ENCODE assay signal across 9 cellular contexts in genomic region chr12:120263725-120264040, GRCh38. TPM values are rescaled to one million over a fixed set of nuclear protein-coding genes. Genes with fewer than 3 reads are reported as not detected.
DNase-seq lines count a peak whose midpoint lies in the region; ATAC-seq, FAIRE-seq and TF ChIP-seq lines count a peak whose summit lies in the region.
"Had no signal": no experiment of that assay in that cellular context is flagged by ENCODE, and none has a peak within 500 bp of the region (broad histone marks: within the 10 kb centered on the region; RNA-seq: fewer than 3 reads in every experiment).

No MANE protein-coding gene starts in this region.

- no peaks in the 10 kb centered on the region for H3K27me3 ChIP-seq in CD4-positive, alpha-beta T cell (ENCODE audit: control insufficient read depth, insufficient read depth, low read length)

- no peak for ATAC-seq in CD4-positive, alpha-beta T cell (ENCODE audit: poor library complexity)

- H3K9me3 Mint-ChIP-seq in CD4-positive, alpha-beta T cell: no peaks in the 10 kb centered on the region
- no peaks in the 10 kb centered on the region for H3K9me3 Mint-ChIP-seq in activated CD4-positive, alpha-beta memory T cell treated with anti-CD3 and anti-CD28 coated beads, Interleukin-2, amount 10 ng/mL, durations not matched to agents 7 days and 5 days
- no peaks in the 10 kb centered on the region for H3K9me3 Mint-ChIP-seq in progenitor cell of endocrine pancreas (ENCODE audit: low read depth)

- peak overlapping the region; percentile 93 for H3K4me3 Mint-ChIP-seq in CD4-positive, alpha-beta T cell
- H3K4me3 Mint-ChIP-seq in activated CD4-positive, alpha-beta memory T cell treated with anti-CD3 and anti-CD28 coated beads, Interleukin-2, amount 10 ng/mL, durations not matched to agents 7 days and 5 days: peak overlapping the region; percentile 90
- H3K4me3 Mint-ChIP-seq in progenitor cell of endocrine pancreas (ENCODE audit: low read depth): peak overlapping the region; percentile 79

- H3K4me1 Mint-ChIP-seq in CD4-positive, alpha-beta T cell (ENCODE audit: low read depth): peaks cover 66% of the 10 kb centered on the region
- H3K4me1 Mint-ChIP-seq in activated CD4-positive, alpha-beta memory T cell treated with anti-CD3 and anti-CD28 coated beads, Interleukin-2, amount 10 ng/mL, durations not matched to agents 7 days and 5 days: peaks cover 59% of the 10 kb centered on the region
- H3K4me1 Mint-ChIP-seq in progenitor cell of endocrine pancreas (ENCODE audit: low read depth): peaks cover 24% of the 10 kb centered on the region

- H3K9me3 ChIP-seq in CD4-positive, alpha-beta T cell (ENCODE audit: control insufficient read depth, low read length): no peaks in the 10 kb centered on the region

- intact Hi-C loops in CD4-positive, alpha-beta T cell (cut with DNase I, micrococcal nuclease): loop anchor here (1.0 to 10.0 kb wide), 3 partner anchors 11 to 149 kb away; partner anchors contain the start of gene RAB35 (in 1 of the 2)

- POLR2A ChIA-PET in CD4-positive, alpha-beta T cell (lab: Charles Lee): interaction anchor here (0.8 to 14.3 kb wide), 7 partner anchors 12 to 1530 kb away, joined by 3 to 220 read pairs (median 80); partner anchors contain the start of genes RNU4-1, RNU4-2 and RPLP0
- POLR2A ChIA-PET in activated CD4-positive, alpha-beta memory T cell treated with anti-CD3 and anti-CD28 coated beads, Interleukin-2, amount 10 ng/mL, durations not matched to agents 7 days and 5 days (lab: Charles Lee): interaction anchor here (1.5 to 13.0 kb wide), 6 partner anchors 14 to 147 kb away, joined by 5 to 338 read pairs (median 193); partner anchors contain the start of genes RAB35, RNU4-1, RNU4-2 and RPLP0

- H3K27ac Mint-ChIP-seq in CD4-positive, alpha-beta T cell: peak overlapping the region; percentile 95
- H3K27ac Mint-ChIP-seq in activated CD4-positive, alpha-beta memory T cell treated with anti-CD3 and anti-CD28 coated beads, Interleukin-2, amount 10 ng/mL, durations not matched to agents 7 days and 5 days: peak overlapping the region; percentile 81
- H3K27ac Mint-ChIP-seq in progenitor cell of endocrine pancreas: peak overlapping the region; percentile 20

- CTCF ChIA-PET in CD4-positive, alpha-beta T cell (lab: Charles Lee): interaction anchor here (0.9 to 10.6 kb wide), 6 partner anchors 9 to 63 kb away, joined by 3 to 234 read pairs (median 4); partner anchors contain the start of gene RPLP0
- CTCF ChIA-PET in activated CD4-positive, alpha-beta memory T cell treated with anti-CD3 and anti-CD28 coated beads, Interleukin-2, amount 10 ng/mL, durations not matched to agents 7 days and 5 days (lab: Charles Lee): interaction anchor here (2.4 to 15.9 kb wide), 5 partner anchors 10 to 63 kb away, joined by 13 to 561 read pairs (median 63); partner anchors contain the start of gene RPLP0

- DNase-seq in CD4-positive, alpha-beta T cell: no peak
- no peak for DNase-seq in activated CD4-positive, alpha-beta memory T cell treated with anti-CD3 and anti-CD28 coated beads, Interleukin-2, amount 10 ng/mL, durations not matched to agents 7 days and 5 days
- DNase-seq in fibroblast of peridontal ligament (ENCODE audit: extremely low read depth): peak; percentile 26
- no peak for DNase-seq in progenitor cell of endocrine pancreas (ENCODE audit: low spot score, unreplicated experiment)
- DNase-seq in EL: no peak
- DNase-seq in frontal cortex (ENCODE audit: low spot score in 2 of 2): no peak
- no peak for DNase-seq in NOMO-1 treated with DMSO at 0.1 percent for 48 hours (lab: John Stamatoyannopoulos, UW; ENCODE audit: unreplicated experiment)
- no peak for DNase-seq in stimulated activated CD4-positive, alpha-beta T cell treated with anti-CD3 and anti-CD28 coated beads, Interleukin-4, amount 100 ng/mL, for 4 hours
- DNase-seq: OCI-M1 had no signal

- H3K27ac ChIP-seq in CD4-positive, alpha-beta T cell (ENCODE audit: low read depth, low read length): peak overlapping the region; percentile 83

- peaks cover 46% of the 10 kb centered on the region for H3K36me3 Mint-ChIP-seq in CD4-positive, alpha-beta T cell (ENCODE audit: low read depth)
- peaks cover 58% of the 10 kb centered on the region for H3K36me3 Mint-ChIP-seq in activated CD4-positive, alpha-beta memory T cell treated with anti-CD3 and anti-CD28 coated beads, Interleukin-2, amount 10 ng/mL, durations not matched to agents 7 days and 5 days (ENCODE audit: low read depth)
- no peaks in the 10 kb centered on the region for H3K36me3 Mint-ChIP-seq in progenitor cell of endocrine pancreas (ENCODE audit: insufficient read depth)

- no peaks in the 10 kb centered on the region for H3K27me3 Mint-ChIP-seq in CD4-positive, alpha-beta T cell
- no peaks in the 10 kb centered on the region for H3K27me3 Mint-ChIP-seq in activated CD4-positive, alpha-beta memory T cell treated with anti-CD3 and anti-CD28 coated beads, Interleukin-2, amount 10 ng/mL, durations not matched to agents 7 days and 5 days
- H3K27me3 Mint-ChIP-seq in progenitor cell of endocrine pancreas: no peaks in the 10 kb centered on the region

- TF ChIP-seq CTCF in CD4-positive, alpha-beta T cell (IDR thresholded peaks at IDR 0.05): no peak
- no peak for TF ChIP-seq CTCF in progenitor cell of endocrine pancreas (IDR thresholded peaks at IDR 0.05; ENCODE audit: unreplicated experiment)

- FAIRE-seq in frontal cortex (lab: Jason Lieb, UNC): no peak

RNA-seq across cellular contexts. Expression of gene PXN, which starts 1.8 kb away (rescaled TPM):
- total RNA-seq in CD4-positive, alpha-beta T cell: 100 to 1,000 TPM; 229 to 230 TPM
- 100 to 1,000 TPM; 271 to 274 TPM for total RNA-seq in activated CD4-positive, alpha-beta memory T cell treated with anti-CD3 and anti-CD28 coated beads, Interleukin-2, amount 10 ng/mL, durations not matched to agents 7 days and 5 days
- total RNA-seq in progenitor cell of endocrine pancreas (71.4 and 71.8 TPM in 2 replicates), frontal cortex (2.4 TPM)

RNA-seq across cellular contexts. Expression of gene RNU4-2, which starts 28.0 kb away (rescaled TPM):
- 1,000 to 10,000 TPM; 8,097 to 9,671 TPM for total RNA-seq in CD4-positive, alpha-beta T cell
- 1,000 to 10,000 TPM; 3,547 to 4,143 TPM for total RNA-seq in activated CD4-positive, alpha-beta memory T cell treated with anti-CD3 and anti-CD28 coated beads, Interleukin-2, amount 10 ng/mL, durations not matched to agents 7 days and 5 days
- 8,238 and 8,322 TPM in 2 replicates for total RNA-seq in progenitor cell of endocrine pancreas
- total RNA-seq in frontal cortex: under 0.01 TPM

RNA-seq across cellular contexts. Expression of gene RNU4-1, which starts 29.4 kb away (rescaled TPM):
- 1,000 to 10,000 TPM in 1 of 2 experiments, 100 to 1,000 TPM in 1; 913 to 1,035 TPM for total RNA-seq in CD4-positive, alpha-beta T cell
- total RNA-seq in activated CD4-positive, alpha-beta memory T cell treated with anti-CD3 and anti-CD28 coated beads, Interleukin-2, amount 10 ng/mL, durations not matched to agents 7 days and 5 days: 1,000 to 10,000 TPM; 1,910 to 2,156 TPM
- total RNA-seq in progenitor cell of endocrine pancreas (6,474 and 7,038 TPM in 2 replicates), frontal cortex (under 0.01 TPM)

RNA-seq across cellular contexts. Expression of gene SIRT4, which starts 38.4 kb away (rescaled TPM):
- under 1 TPM in 1 of 2 experiments, not detected in 1; 0.59 TPM for total RNA-seq in CD4-positive, alpha-beta T cell
- total RNA-seq in activated CD4-positive, alpha-beta memory T cell treated with anti-CD3 and anti-CD28 coated beads, Interleukin-2, amount 10 ng/mL, durations not matched to agents 7 days and 5 days: 1 to 10 TPM; 1.6 to 1.7 TPM
- total RNA-seq in progenitor cell of endocrine pancreas (4.5 and 4.9 TPM in 2 replicates), frontal cortex (4.1 TPM)

Comparison
In these comparisons a context has a peak if more than half of its experiments do, and no peak if none do; other contexts are left out.
1. H3K27ac Mint-ChIP-seq: peak in every context shown above with its lines; median percentile 95 in CD4-positive, alpha-beta T cell; 81 in activated CD4-positive, alpha-beta memory T cell treated with anti-CD3 and anti-CD28 coated beads, Interleukin-2, amount 10 ng/mL, durations not matched to agents 7 days and 5 days; 20 in progenitor cell of endocrine pancreas.
2. RNA of gene PXN, which starts 1.8 kb away (total RNA-seq): 271 to 274 TPM in activated CD4-positive, alpha-beta memory T cell treated with anti-CD3 and anti-CD28 coated beads, Interleukin-2, amount 10 ng/mL, durations not matched to agents 7 days and 5 days, 229 to 230 TPM in CD4-positive, alpha-beta T cell and 71.4 to 71.8 TPM in progenitor cell of endocrine pancreas; 2.4 TPM in frontal cortex (single experiment); every median in the first group is over 10 times any median in the second.
3. RNA of gene RNU4-2, which starts 28.0 kb away (total RNA-seq): 8,097 to 9,671 TPM in CD4-positive, alpha-beta T cell, 8,238 to 8,322 TPM in progenitor cell of endocrine pancreas and 3,547 to 4,143 TPM in activated CD4-positive, alpha-beta memory T cell treated with anti-CD3 and anti-CD28 coated beads, Interleukin-2, amount 10 ng/mL, durations not matched to agents 7 days and 5 days; under 0.01 TPM in frontal cortex (single experiment); every median in the first group is over 1,000 times any median in the second.
4. RNA of gene RNU4-1, which starts 29.4 kb away (total RNA-seq): 6,474 to 7,038 TPM in progenitor cell of endocrine pancreas, 1,910 to 2,156 TPM in activated CD4-positive, alpha-beta memory T cell treated with anti-CD3 and anti-CD28 coated beads, Interleukin-2, amount 10 ng/mL, durations not matched to agents 7 days and 5 days and 913 to 1,035 TPM in CD4-positive, alpha-beta T cell; under 0.01 TPM in frontal cortex (single experiment); every median in the first group is over 100 times any median in the second.
5. Peak in every context shown above with its lines, with median percentiles within 50 percentile points of each other: H3K4me3 Mint-ChIP-seq.